Comparison of ENCODE assay signal across 1 cellular context in genomic region chr1:85571181-85571540, GRCh38.
TF ChIP-seq lines count a peak whose summit lies in the region.

No MANE protein-coding gene starts in this region.

TF ChIP-seq in HepG2, 621 proteins besides CTCF, POLR2A, EP300 and RAD21 (continued from another document):
- TF ChIP-seq, protein P1, sequence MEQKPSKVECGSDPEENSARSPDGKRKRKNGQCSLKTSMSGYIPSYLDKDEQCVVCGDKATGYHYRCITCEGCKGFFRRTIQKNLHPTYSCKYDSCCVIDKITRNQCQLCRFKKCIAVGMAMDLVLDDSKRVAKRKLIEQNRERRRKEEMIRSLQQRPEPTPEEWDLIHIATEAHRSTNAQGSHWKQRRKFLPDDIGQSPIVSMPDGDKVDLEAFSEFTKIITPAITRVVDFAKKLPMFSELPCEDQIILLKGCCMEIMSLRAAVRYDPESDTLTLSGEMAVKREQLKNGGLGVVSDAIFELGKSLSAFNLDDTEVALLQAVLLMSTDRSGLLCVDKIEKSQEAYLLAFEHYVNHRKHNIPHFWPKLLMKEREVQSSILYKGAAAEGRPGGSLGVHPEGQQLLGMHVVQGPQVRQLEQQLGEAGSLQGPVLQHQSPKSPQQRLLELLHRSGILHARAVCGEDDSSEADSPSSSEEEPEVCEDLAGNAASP (CRISPR knock-in tag; IDR thresholded peaks at IDR 0.05; ENCODE audit: borderline replicate concordance), result no peak
- TF ChIP-seq, protein P2, sequence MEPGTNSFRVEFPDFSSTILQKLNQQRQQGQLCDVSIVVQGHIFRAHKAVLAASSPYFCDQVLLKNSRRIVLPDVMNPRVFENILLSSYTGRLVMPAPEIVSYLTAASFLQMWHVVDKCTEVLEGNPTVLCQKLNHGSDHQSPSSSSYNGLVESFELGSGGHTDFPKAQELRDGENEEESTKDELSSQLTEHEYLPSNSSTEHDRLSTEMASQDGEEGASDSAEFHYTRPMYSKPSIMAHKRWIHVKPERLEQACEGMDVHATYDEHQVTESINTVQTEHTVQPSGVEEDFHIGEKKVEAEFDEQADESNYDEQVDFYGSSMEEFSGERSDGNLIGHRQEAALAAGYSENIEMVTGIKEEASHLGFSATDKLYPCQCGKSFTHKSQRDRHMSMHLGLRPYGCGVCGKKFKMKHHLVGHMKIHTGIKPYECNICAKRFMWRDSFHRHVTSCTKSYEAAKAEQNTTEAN (CRISPR knock-in tag; conservative IDR thresholded peaks at IDR 0.05), result no peak
- no peak for TF ChIP-seq ZBTB8A (CRISPR knock-in tag; IDR thresholded peaks at IDR 0.05; ENCODE audit: borderline replicate concordance, low read depth)
